Comparison of ENCODE assay signal across 8 cellular contexts in genomic region chr1:206203364-206204158, GRCh38. TPM values are rescaled to one million over a fixed set of nuclear protein-coding genes. Genes with fewer than 3 reads are reported as not detected.
A peak's percentile ranks its signal among the peaks of the same experiment; 100 is the strongest.
DNase-seq lines count a peak whose midpoint lies in the region; ATAC-seq and TF ChIP-seq lines count a peak whose summit lies in the region.
"Not testable (repeated sequence)": the region's sequence is repeated elsewhere in the genome, so short reads cannot be mapped to it uniquely, and the experiment has no call there.

Gene SRGAP2 (plus strand): TSS chr1:206203541. CDS start chr1:206205971, 2,430 bp downstream.

- TF ChIP-seq CTCF in nephron progenitor cell (IDR thresholded peaks at IDR 0.05) = not testable (repeated sequence)

- not testable (repeated sequence) for H3K27ac Mint-ChIP-seq in activated naive CD4-positive, alpha-beta T cell treated with anti-CD3 and anti-CD28 coated beads, Interleukin-2, amount 50 U/mL, for 24 hours; nephron progenitor cell

- H3K36me3 Mint-ChIP-seq in activated naive CD4-positive, alpha-beta T cell treated with anti-CD3 and anti-CD28 coated beads, Interleukin-2, amount 50 U/mL, for 24 hours; nephron progenitor cell (ENCODE audit: low read depth): not testable (repeated sequence)

- intact Hi-C loops in T-helper 1 cell treated with Interleukin-12 subunit alpha and Interleukin-12 subunit beta and Interleukin-4 antibody, amounts not matched to agents 30 ng/mL and 1 ng/mL, for 36 hours (cut with micrococcal nuclease) = loop anchor here (5.0 kb wide), 1 partner anchor 359 kb away; no protein-coding TSS in a partner anchor

- H3K9me3 Mint-ChIP-seq in activated naive CD4-positive, alpha-beta T cell treated with anti-CD3 and anti-CD28 coated beads, Interleukin-2, amount 50 U/mL, for 24 hours; nephron progenitor cell: not testable (repeated sequence)

- H3K4me1 Mint-ChIP-seq in activated naive CD4-positive, alpha-beta T cell treated with anti-CD3 and anti-CD28 coated beads, Interleukin-2, amount 50 U/mL, for 24 hours; nephron progenitor cell: not testable (repeated sequence)

- DNase-seq in DMS79 treated with DMSO at 0.1 percent for 48 hours (lab: John Stamatoyannopoulos, UW) (peak; percentile 4), NCI-H1417 treated with DMSO at 0.1 percent for 48 hours (lab: John Stamatoyannopoulos, UW) (peak; percentile 0), foreskin melanocyte (peak; percentile 55), nephron progenitor cell (peak; percentile 63)
- DNase-seq in stimulated activated CD8-positive, alpha-beta memory T cell treated with anti-CD3 and anti-CD28 coated beads, Interleukin-7, amount 100 ng/mL, for 4 hours (ENCODE audit: low read depth in 2 of 2) = peak; percentile 6 to 18

- peak within 1 kb of the TSS; percentile 75 for H3K4me3 Mint-ChIP-seq in activated naive CD4-positive, alpha-beta T cell treated with anti-CD3 and anti-CD28 coated beads, Interleukin-2, amount 50 U/mL, for 24 hours
- peak within 1 kb of the TSS; percentile 81 for H3K4me3 Mint-ChIP-seq in nephron progenitor cell

- ATAC-seq in HG02588 (IDR thresholded peaks at IDR 0.05; ENCODE audit: unreplicated experiment) = peak; percentile 1

- H3K27me3 Mint-ChIP-seq in activated naive CD4-positive, alpha-beta T cell treated with anti-CD3 and anti-CD28 coated beads, Interleukin-2, amount 50 U/mL, for 24 hours; nephron progenitor cell (ENCODE audit: low read depth, poor library complexity): not testable (repeated sequence)

RNA-seq across cellular contexts. Expression of gene SRGAP2, which starts in this region (rescaled TPM):
- 147 and 159 TPM in 2 replicates for total RNA-seq in T-helper 1 cell treated with Interleukin-12 subunit alpha and Interleukin-12 subunit beta and Interleukin-4 antibody, amounts not matched to agents 30 ng/mL and 1 ng/mL, for 36 hours

Comparison
In these comparisons a context has a peak if more than half of its experiments do, and no peak if none do; other contexts are left out.
1. Peak in every context shown above with its lines: DNase-seq and ATAC-seq.
2. DNase-seq: peak in every context shown above with its lines; median percentile 63 in nephron progenitor cell; 55 in foreskin melanocyte; 12 in stimulated activated CD8-positive, alpha-beta memory T cell treated with anti-CD3 and anti-CD28 coated beads, Interleukin-7, amount 100 ng/mL, for 4 hours; 4 in DMS79 treated with DMSO at 0.1 percent for 48 hours; 0 in NCI-H1417 treated with DMSO at 0.1 percent for 48 hours.